In genomic region chr3:182342252-182342651, GRCh38 we compare ENCODE assay signal across 22 cellular contexts.
DNase-seq lines count a peak whose midpoint lies in the region; TF ChIP-seq lines count a peak whose summit lies in the region.
"Had no signal": no experiment of that assay in that cellular context is flagged by ENCODE, and none has a peak within 500 bp of the region (broad histone marks: within the 10 kb centered on the region; RNA-seq: fewer than 3 reads in every experiment).

No MANE protein-coding gene starts in this region.

- H3K4me3 Mint-ChIP-seq in neural progenitor cell: no peak overlapping the region
- H3K4me3 Mint-ChIP-seq in chondrocyte (ENCODE audit: unreplicated experiment): no peak overlapping the region
- H3K4me3 Mint-ChIP-seq: CD4-positive, alpha-beta memory T cell had no signal

- H3K27me3 ChIP-seq in neural progenitor cell (no peaks in the 10 kb centered on the region), adrenal gland (no peaks in the 10 kb centered on the region)
- H3K27me3 ChIP-seq: BLaER1 treated with 17β-estradiol and CSF1 and Interleukin-3, amounts not matched to agents 10 nM and 100 nM; SJCRH30 had no signal

- 39 to 77% (median 62%) methylated on average over 1 of the region's 1 CpG for WGBS in adrenal gland, 4 donors

- no peaks in the 10 kb centered on the region for H3K79me2 ChIP-seq in neural progenitor cell (ENCODE audit: low read depth)

- H3F3A ChIP-seq in neural progenitor cell (ENCODE audit: low read depth): peaks cover 4% of the 10 kb centered on the region

- H3K4me1 Mint-ChIP-seq in neural progenitor cell (no peaks in the 10 kb centered on the region), chondrocyte (ENCODE audit: low read depth) (no peaks in the 10 kb centered on the region)
- H3K4me1 Mint-ChIP-seq: CD4-positive, alpha-beta memory T cell had no signal

- TF ChIP-seq POLR2A in adrenal gland (IDR thresholded peaks at IDR 0.05): no peak

- H3K27me3 Mint-ChIP-seq in neural progenitor cell (ENCODE audit: insufficient read depth, low read depth) (peaks cover 2% of the 10 kb centered on the region), chondrocyte (ENCODE audit: low read depth) (no peaks in the 10 kb centered on the region)
- H3K27me3 Mint-ChIP-seq: CD4-positive, alpha-beta memory T cell had no signal

- DNase-seq in DMS79 treated with DMSO at 0.1 percent for 48 hours (lab: John Stamatoyannopoulos, UW) (peak; percentile 17), DMS79 (lab: John Stamatoyannopoulos, UW) (no peak), NCI-H2227 treated with DMSO at 0.1 percent for 48 hours (lab: John Stamatoyannopoulos, UW) (peak; percentile 10), islet precursor cell (peak; percentile 56), neural progenitor cell (ENCODE audit: low spot score) (no peak), hepatic stellate cell (ENCODE audit: low spot score) (no peak), adrenal gland (no peak), chondrocyte (ENCODE audit: low spot score) (no peak)
- DNase-seq: ACHN; Caco-2; CD4-positive, alpha-beta memory T cell; GDM1; IMR-90; MV-4-11; NCI-H1105 treated with DMSO at 0.1 percent for 48 hours; NCI-H1694 treated with DMSO at 0.1 percent for 48 hours; NCI-H446; NCI-H526; OCI-M1; SJCRH30 had no signal

- H3K4me3 ChIP-seq in neural progenitor cell (no peak overlapping the region), adrenal gland (no peak overlapping the region)
- H3K4me3 ChIP-seq: BLaER1 treated with 17β-estradiol and CSF1 and Interleukin-3, amounts not matched to agents 10 nM and 100 nM; SJCRH30 had no signal

- H2AFZ ChIP-seq in neural progenitor cell (replicated peaks): no peak overlapping the region

- H3K27ac Mint-ChIP-seq in neural progenitor cell: peak overlapping the region; percentile 76
- no peak overlapping the region for H3K27ac Mint-ChIP-seq in chondrocyte (ENCODE audit: unreplicated experiment)
- H3K27ac Mint-ChIP-seq: CD4-positive, alpha-beta memory T cell had no signal

- H3K9me3 Mint-ChIP-seq in neural progenitor cell (peaks cover 3% of the 10 kb centered on the region), chondrocyte (ENCODE audit: low read depth) (peaks cover 6% of the 10 kb centered on the region)

- TF ChIP-seq CTCF in neural progenitor cell (IDR thresholded peaks at IDR 0.05) (no peak), adrenal gland (IDR thresholded peaks at IDR 0.05) (no peak), chondrocyte (IDR thresholded peaks at IDR 0.05) (no peak)

- H3K9me3 ChIP-seq in neural progenitor cell (ENCODE audit: low read depth) (no peaks in the 10 kb centered on the region), adrenal gland (replicated peaks in 1 of 3) (no peaks in the 10 kb centered on the region)
- H3K9me3 ChIP-seq: Caco-2, SJCRH30 had no signal

- H3K4me2 ChIP-seq in neural progenitor cell: no peak overlapping the region
- H3K4me2 ChIP-seq: BLaER1 treated with 17β-estradiol and CSF1 and Interleukin-3, amounts not matched to agents 10 nM and 100 nM had no signal

- H3K36me3 ChIP-seq in neural progenitor cell (no peaks in the 10 kb centered on the region), adrenal gland (replicated peaks in 1 of 2) (no peaks in the 10 kb centered on the region)
- H3K36me3 ChIP-seq: BLaER1 treated with 17β-estradiol and CSF1 and Interleukin-3, amounts not matched to agents 10 nM and 100 nM; SJCRH30 had no signal

- H3K27ac ChIP-seq in neural progenitor cell: no peak overlapping the region
- H3K27ac ChIP-seq in adrenal gland: no peak overlapping the region
- H3K27ac ChIP-seq: 22Rv1; BLaER1 treated with 17β-estradiol and CSF1 and Interleukin-3, amounts not matched to agents 10 nM and 100 nM; SJCRH30 had no signal

- H4K20me1 ChIP-seq in neural progenitor cell (ENCODE audit: low read depth): no peaks in the 10 kb centered on the region
- H4K20me1 ChIP-seq: BLaER1 treated with 17β-estradiol and CSF1 and Interleukin-3, amounts not matched to agents 10 nM and 100 nM had no signal

- intact Hi-C loops in adrenal gland (cut with DNase I): no loop called here

- H3K36me3 Mint-ChIP-seq in neural progenitor cell (peaks cover 2% of the 10 kb centered on the region), chondrocyte (ENCODE audit: low read depth) (no peaks in the 10 kb centered on the region)
- H3K36me3 Mint-ChIP-seq: CD4-positive, alpha-beta memory T cell had no signal

- H3K4me1 ChIP-seq in neural progenitor cell (no peaks in the 10 kb centered on the region), adrenal gland (replicated peaks in 1 of 2) (no peaks in the 10 kb centered on the region)
- H3K4me1 ChIP-seq: BLaER1 treated with 17β-estradiol and CSF1 and Interleukin-3, amounts not matched to agents 10 nM and 100 nM; Caco-2; SJCRH30 had no signal

- H3K9ac ChIP-seq in neural progenitor cell: no peak overlapping the region
- H3K9ac ChIP-seq: BLaER1 treated with 17β-estradiol and CSF1 and Interleukin-3, amounts not matched to agents 10 nM and 100 nM had no signal

Comparison
In these comparisons a context has a peak if more than half of its experiments do, and no peak if none do; other contexts are left out.
1. DNase-seq: peak in DMS79 treated with DMSO at 0.1 percent for 48 hours (single experiment), NCI-H2227 treated with DMSO at 0.1 percent for 48 hours (single experiment) and islet precursor cell (single experiment); none in DMS79 (single experiment), neural progenitor cell (single experiment), hepatic stellate cell (single experiment), adrenal gland (0 of 7) and chondrocyte (single experiment).